ENCODE assay signal across 8 cellular contexts in the genomic region with DNA sequence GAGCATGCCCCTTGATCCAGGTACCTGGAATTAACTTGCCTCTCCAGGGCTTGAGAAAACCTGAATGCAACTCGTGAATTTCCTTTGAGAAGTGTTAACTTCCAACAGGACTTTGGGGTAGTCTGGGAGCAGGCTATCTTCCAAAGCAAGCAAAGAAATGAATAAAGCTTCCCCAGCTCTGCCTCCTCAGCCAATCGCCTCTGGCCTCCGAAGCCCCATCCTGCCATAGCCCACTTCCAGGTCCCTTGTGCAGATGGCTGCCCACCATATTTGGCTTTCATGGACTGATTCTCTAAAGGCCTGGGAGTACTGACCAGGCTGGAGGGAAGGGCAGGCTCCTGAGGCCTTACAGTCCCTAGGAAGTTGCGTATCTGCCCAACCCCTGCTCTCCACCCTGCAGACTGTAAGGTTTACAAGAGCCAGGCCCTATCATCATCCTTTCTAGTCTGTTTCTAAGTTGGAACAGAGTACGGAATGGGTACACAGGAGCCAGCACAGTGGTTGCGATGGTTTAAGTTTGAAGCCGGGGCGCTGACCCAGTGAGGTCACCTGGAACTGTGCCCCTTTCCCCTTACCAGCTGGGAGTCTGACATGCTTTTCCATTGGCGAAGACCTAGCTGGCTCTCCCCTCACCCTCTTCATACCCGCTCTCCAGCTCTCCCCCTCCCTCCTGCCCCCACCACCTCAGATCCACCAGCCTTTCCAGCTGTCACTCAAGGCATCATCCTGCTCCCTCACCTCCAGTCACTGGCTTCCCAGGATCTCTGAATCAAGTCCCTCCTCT. TPM values are rescaled to one million over a fixed set of nuclear protein-coding genes. Genes with fewer than 3 reads are reported as not detected.
DNase-seq lines count a peak whose midpoint lies in the region; ATAC-seq lines count a peak whose summit lies in the region.
"Had no signal": no experiment of that assay in that cellular context is flagged by ENCODE, and none has a peak within 500 bp of the region (broad histone marks: within the 10 kb centered on the region; RNA-seq: fewer than 3 reads in every experiment).

No MANE protein-coding gene starts in this region.

- no peaks in the 10 kb centered on the region for H3K27me3 ChIP-seq in HUES6 (ENCODE audit: control insufficient read depth, insufficient read depth, low read length)
- H3K27me3 ChIP-seq: thyroid gland had no signal

- peak overlapping the region; percentile 92 for H3K4me3 ChIP-seq in HUES6 (ENCODE audit: low read depth, low read length)
- H3K4me3 ChIP-seq in iPS-18c (ENCODE audit: insufficient read depth, low read depth, low read length) = peak overlapping the region; percentile 84; the same call in 1 of the 2 replicates

- H3K4me1 Mint-ChIP-seq in activated CD4-positive, alpha-beta memory T cell treated with anti-CD3 and anti-CD28 coated beads for 36 hours (ENCODE audit: low read depth) = peaks cover 43% of the 10 kb centered on the region
- H3K4me1 Mint-ChIP-seq in stimulated activated naive B cell treated with anti-CD40 and anti-IgM and Interleukin-4, amounts not matched to agents 10 μg/mL and 1 μg/mL and 100 μg/mL, for 72 hours = peaks cover 38 to 75% of the 10 kb centered on the region in 2 donors

- peak overlapping the region; percentile 96 for H3K27ac Mint-ChIP-seq in activated CD4-positive, alpha-beta memory T cell treated with anti-CD3 and anti-CD28 coated beads for 36 hours
- peak overlapping the region; percentile 97 for H3K27ac Mint-ChIP-seq in stimulated activated naive B cell treated with anti-CD40 and anti-IgM and Interleukin-4, amounts not matched to agents 10 μg/mL and 1 μg/mL and 100 μg/mL, for 72 hours

- no peak overlapping the region for H3K27ac ChIP-seq in HUES6 (ENCODE audit: low read depth, low read length)

- CTCF ChIA-PET in activated CD4-positive, alpha-beta memory T cell treated with anti-CD3 and anti-CD28 coated beads for 36 hours (lab: Charles Lee) = interaction anchor here (0.8 to 4.0 kb wide), 13 partner anchors 8 to 66 kb away, joined by 3 to 22 read pairs (median 5); no protein-coding TSS in a partner anchor

- peaks cover 11% of the 10 kb centered on the region for H3K36me3 Mint-ChIP-seq in activated CD4-positive, alpha-beta memory T cell treated with anti-CD3 and anti-CD28 coated beads for 36 hours
- peaks cover 7 to 11% of the 10 kb centered on the region in 2 donors for H3K36me3 Mint-ChIP-seq in stimulated activated naive B cell treated with anti-CD40 and anti-IgM and Interleukin-4, amounts not matched to agents 10 μg/mL and 1 μg/mL and 100 μg/mL, for 72 hours

- H3K4me1 ChIP-seq in HUES6 (ENCODE audit: control insufficient read depth, insufficient read depth, low read length) = peaks cover 19% of the 10 kb centered on the region

- H3K4me3 Mint-ChIP-seq in activated CD4-positive, alpha-beta memory T cell treated with anti-CD3 and anti-CD28 coated beads for 36 hours = peak overlapping the region; percentile 98
- H3K4me3 Mint-ChIP-seq in stimulated activated naive B cell treated with anti-CD40 and anti-IgM and Interleukin-4, amounts not matched to agents 10 μg/mL and 1 μg/mL and 100 μg/mL, for 72 hours = peak overlapping the region; percentile 99 to 100

- intact Hi-C loops in activated CD4-positive, alpha-beta memory T cell treated with anti-CD3 and anti-CD28 coated beads for 36 hours (cut with micrococcal nuclease) = loop anchor here (2.0 to 10.0 kb wide), 5 partner anchors 13 to 791 kb away; a partner anchor contains a TSS

- H3K9ac ChIP-seq in HUES6 (ENCODE audit: low read length) = no peak overlapping the region

- no peak for ATAC-seq in stimulated activated naive B cell treated with anti-CD40 and anti-IgM and Interleukin-4, amounts not matched to agents 10 μg/mL and 1 μg/mL and 100 μg/mL, for 72 hours (replicated peaks)
- no peak for ATAC-seq in GM21786 (IDR thresholded peaks at IDR 0.05; ENCODE audit: unreplicated experiment)

- peaks cover 8% of the 10 kb centered on the region for H3K36me3 ChIP-seq in HUES6 (ENCODE audit: control insufficient read depth, insufficient read depth, low read length)

- no peaks in the 10 kb centered on the region for H3K9me3 Mint-ChIP-seq in activated CD4-positive, alpha-beta memory T cell treated with anti-CD3 and anti-CD28 coated beads for 36 hours
- H3K9me3 Mint-ChIP-seq in stimulated activated naive B cell treated with anti-CD40 and anti-IgM and Interleukin-4, amounts not matched to agents 10 μg/mL and 1 μg/mL and 100 μg/mL, for 72 hours = no peaks in the 10 kb centered on the region

- POLR2A ChIA-PET in activated CD4-positive, alpha-beta memory T cell treated with anti-CD3 and anti-CD28 coated beads for 36 hours (lab: Charles Lee) = interaction anchor here (1.2 to 2.3 kb wide), 2 partner anchors 11 to 13 kb away, joined by 3 to 22 read pairs; no protein-coding TSS in a partner anchor

- H3K9me3 ChIP-seq in HUES6 (ENCODE audit: control insufficient read depth, insufficient read depth, low read depth, low read length) (no peaks in the 10 kb centered on the region), iPS-18c (ENCODE audit: control insufficient read depth, insufficient read depth, low read length) (no peaks in the 10 kb centered on the region)
- H3K9me3 ChIP-seq: thyroid gland had no signal

- no peak for DNase-seq in activated CD4-positive, alpha-beta memory T cell treated with anti-CD3 and anti-CD28 coated beads for 36 hours
- DNase-seq in stimulated activated naive B cell treated with anti-CD40 and anti-IgM and Interleukin-4, amounts not matched to agents 10 μg/mL and 1 μg/mL and 100 μg/mL, for 72 hours = no peak
- DNase-seq in OCI-M2 (lab: John Stamatoyannopoulos, UW; ENCODE audit: unreplicated experiment) (no peak), NCI-H1105 (lab: John Stamatoyannopoulos, UW) (no peak)
- DNase-seq: thyroid gland had no signal

- H3K27me3 Mint-ChIP-seq in activated CD4-positive, alpha-beta memory T cell treated with anti-CD3 and anti-CD28 coated beads for 36 hours = no peaks in the 10 kb centered on the region
- no peaks in the 10 kb centered on the region for H3K27me3 Mint-ChIP-seq in stimulated activated naive B cell treated with anti-CD40 and anti-IgM and Interleukin-4, amounts not matched to agents 10 μg/mL and 1 μg/mL and 100 μg/mL, for 72 hours

RNA-seq across cellular contexts. Expression of a gene that starts 1.1 kb away (rescaled TPM):
- 10 to 100 TPM; 67.6 to 69.8 TPM for total RNA-seq in activated CD4-positive, alpha-beta memory T cell treated with anti-CD3 and anti-CD28 coated beads for 36 hours

RNA-seq across cellular contexts. Expression of a gene that starts 1.3 kb away (rescaled TPM):
- 10 to 100 TPM in 1 of 2 experiments, 1 to 10 TPM in 1; 7.1 to 10.1 TPM for total RNA-seq in activated CD4-positive, alpha-beta memory T cell treated with anti-CD3 and anti-CD28 coated beads for 36 hours
